ENCODE assay signal across 11 cellular contexts in the genomic region with DNA sequence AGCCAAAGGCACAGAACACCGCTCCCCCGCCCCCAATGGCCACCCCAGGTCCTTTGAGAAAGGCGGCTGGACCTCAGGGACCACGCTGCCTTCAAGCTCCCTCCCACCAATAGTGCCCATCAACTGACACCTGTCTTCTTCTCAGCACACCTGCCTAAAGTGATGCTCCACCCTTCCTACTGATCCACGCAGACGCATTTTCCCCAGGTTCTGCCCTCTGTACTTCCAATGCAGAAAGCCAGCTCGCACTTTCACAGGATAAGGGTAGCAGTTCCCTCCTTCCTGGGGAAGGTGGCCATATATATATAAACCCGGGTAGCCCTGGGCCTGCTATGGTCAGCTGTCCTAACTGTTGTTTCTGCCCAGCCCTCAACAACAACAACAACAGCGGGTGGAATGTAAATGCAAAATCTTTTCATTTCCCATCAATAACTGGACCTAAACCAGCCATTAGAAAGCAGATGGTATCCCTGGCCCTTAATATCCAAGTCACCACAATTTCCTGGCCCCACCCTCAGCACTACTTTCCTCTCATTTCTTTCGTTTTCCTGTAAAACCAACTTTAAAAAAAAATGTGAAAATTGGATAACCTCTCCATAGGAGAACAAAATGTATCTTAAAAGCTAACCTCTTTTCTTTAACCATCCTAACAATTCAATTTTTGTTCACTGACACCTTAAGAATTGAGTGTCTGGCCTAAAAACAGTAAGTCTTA. TPM values are rescaled to one million over a fixed set of nuclear protein-coding genes. Genes with fewer than 3 reads are reported as not detected.
A peak's percentile ranks its signal among the peaks of the same experiment; 100 is the strongest.
DNase-seq lines count a peak whose midpoint lies in the region; ATAC-seq lines count a peak whose summit lies in the region.
"Had no signal": no experiment of that assay in that cellular context is flagged by ENCODE, and none has a peak within 500 bp of the region (broad histone marks: within the 10 kb centered on the region; RNA-seq: fewer than 3 reads in every experiment).

No MANE protein-coding gene starts in this region.

- peaks cover 33% of the 10 kb centered on the region for H3K27me3 Mint-ChIP-seq in central memory CD8-positive, alpha-beta T cell
- H3K27me3 Mint-ChIP-seq in naive B cell, result peaks cover 29 to 48% (median 42%) of the 10 kb centered on the region in 3 donors
- peaks cover 19 to 25% of the 10 kb centered on the region in 2 donors for H3K27me3 Mint-ChIP-seq in effector memory CD8-positive, alpha-beta T cell

- peak; percentile 67 for DNase-seq in COLO668 (lab: John Stamatoyannopoulos, UW; ENCODE audit: unreplicated experiment)
- peak; percentile 70 for DNase-seq in NCI-H2029 treated with DMSO at 0.1 percent for 48 hours (lab: John Stamatoyannopoulos, UW)
- no peak for DNase-seq in central memory CD8-positive, alpha-beta T cell (ENCODE audit: low spot score in 2 of 2)
- DNase-seq in naive B cell, result no peak
- no peak for DNase-seq in effector memory CD8-positive, alpha-beta T cell
- DNase-seq in stimulated activated CD4-positive, alpha-beta T cell treated with anti-CD3 and anti-CD28 coated beads, Interleukin-2, amount 100 ng/mL, for 48 hours, result no peak
- DNase-seq: stimulated activated CD4-positive, alpha-beta T cell treated with anti-CD3 and anti-CD28 coated beads, Interleukin-4, amount 100 ng/mL, for 1 hour; uterus had no signal

- peak overlapping the region; percentile 31 for H3K4me3 Mint-ChIP-seq in central memory CD8-positive, alpha-beta T cell
- H3K4me3 Mint-ChIP-seq in naive B cell, result peak overlapping the region in 6 of 8 donors; percentile 6 to 83 (median 42)
- peak overlapping the region in 1 of 2 donors; percentile 74 for H3K4me3 Mint-ChIP-seq in effector memory CD8-positive, alpha-beta T cell

- H3K27ac Mint-ChIP-seq in central memory CD8-positive, alpha-beta T cell (ENCODE audit: low read depth), result no peak overlapping the region
- no peak overlapping the region for H3K27ac Mint-ChIP-seq in naive B cell
- H3K27ac Mint-ChIP-seq in effector memory CD8-positive, alpha-beta T cell, result no peak overlapping the region

- H3K4me1 Mint-ChIP-seq in central memory CD8-positive, alpha-beta T cell, result peaks cover 12% of the 10 kb centered on the region
- H3K4me1 Mint-ChIP-seq in naive B cell, result peaks cover 8 to 10% (median 9%) of the 10 kb centered on the region in 3 donors
- H3K4me1 Mint-ChIP-seq in effector memory CD8-positive, alpha-beta T cell (ENCODE audit: low read depth in 2 of 2), result peaks cover 8% of the 10 kb centered on the region in 2 donors

- no peaks in the 10 kb centered on the region for H3K9me3 Mint-ChIP-seq in central memory CD8-positive, alpha-beta T cell
- H3K9me3 Mint-ChIP-seq in naive B cell, result peaks cover 0 to 3% (median 0%) of the 10 kb centered on the region in 7 donors
- H3K9me3 Mint-ChIP-seq in effector memory CD8-positive, alpha-beta T cell, result no peaks in the 10 kb centered on the region

- no peak for ATAC-seq in central memory CD8-positive, alpha-beta T cell (replicated peaks; ENCODE audit: extremely low read depth, poor library complexity, severe bottlenecking)
- ATAC-seq in naive B cell (ENCODE audit: low read depth in 2 of 2), result no peak
- ATAC-seq in effector memory CD8-positive, alpha-beta T cell (replicated peaks), result no peak
- no peak for ATAC-seq in GM21786 (IDR thresholded peaks at IDR 0.05; ENCODE audit: unreplicated experiment)
- no peak for ATAC-seq in GM18870 (IDR thresholded peaks at IDR 0.05; ENCODE audit: unreplicated experiment)
- ATAC-seq: left lobe of liver had no signal

- no peaks in the 10 kb centered on the region for H3K36me3 Mint-ChIP-seq in central memory CD8-positive, alpha-beta T cell (ENCODE audit: insufficient read depth)
- no peaks in the 10 kb centered on the region for H3K36me3 Mint-ChIP-seq in naive B cell
- peaks cover 6% of the 10 kb centered on the region for H3K36me3 Mint-ChIP-seq in effector memory CD8-positive, alpha-beta T cell (ENCODE audit: insufficient read depth)

RNA-seq across cellular contexts. Expression of a gene that starts 1.7 kb away (rescaled TPM):
- polyA plus RNA-seq in naive B cell (ENCODE audit: low read depth in 6 of 6), result under 1 TPM in 5 of 6 donors, not detected in 1; 0.29 to 0.97 (median 0.55) TPM

Comparison
In these comparisons a context has a peak if more than half of its experiments do, and no peak if none do; other contexts are left out.
1. DNase-seq: peak in COLO668 (single experiment) and NCI-H2029 treated with DMSO at 0.1 percent for 48 hours (single experiment); none in central memory CD8-positive, alpha-beta T cell (0 of 2), naive B cell (single experiment), effector memory CD8-positive, alpha-beta T cell (0 of 3) and stimulated activated CD4-positive, alpha-beta T cell treated with anti-CD3 and anti-CD28 coated beads, Interleukin-2, amount 100 ng/mL, for 48 hours (0 of 2).